Comparison of ENCODE assay signal across 29 cellular contexts in the genomic region with DNA sequence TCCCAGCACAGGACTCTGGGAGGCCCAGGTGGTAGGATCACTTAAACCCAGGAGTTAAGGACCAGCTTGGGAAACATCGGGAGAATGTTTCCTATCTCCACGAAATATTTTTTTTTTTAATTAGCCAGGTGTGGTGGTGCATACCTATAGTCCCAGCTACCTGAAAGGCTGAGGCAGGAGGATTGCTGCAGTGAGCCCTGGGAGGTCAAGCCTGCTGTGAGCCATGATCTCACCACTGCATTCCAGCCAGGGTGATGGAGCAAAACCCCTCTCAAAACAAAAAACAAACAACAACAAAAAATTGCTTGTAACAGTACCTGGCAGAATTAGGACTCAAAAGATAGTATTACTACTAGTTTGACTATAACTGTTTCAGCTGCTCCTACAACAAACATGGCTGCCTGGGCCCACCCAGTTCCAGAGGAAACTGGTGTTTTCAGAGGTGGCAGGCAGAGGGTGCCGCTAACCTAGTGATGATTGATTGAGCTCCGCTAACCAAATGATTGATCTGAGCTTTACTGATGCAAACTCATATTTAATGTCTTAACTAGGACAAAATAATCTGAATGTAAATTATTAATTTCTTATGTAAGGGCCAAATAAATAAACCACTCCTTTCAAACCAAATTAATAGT.
"Had no signal": no experiment of that assay in that cellular context is flagged by ENCODE, and none has a peak within 500 bp of the region (broad histone marks: within the 10 kb centered on the region; RNA-seq: fewer than 3 reads in every experiment).

No MANE protein-coding gene starts in this region.

- H3K9me3 Mint-ChIP-seq: activated B cell treated with CpG ODN at 0.5 μM for 24 hours; activated CD4-positive, alpha-beta T cell treated with anti-CD3 and anti-CD28 coated beads, Interleukin-2, amount 10 ng/mL, durations not matched to agents 24 days and 14 days; activated naive CD4-positive, alpha-beta T cell treated with anti-CD3 and anti-CD28 coated beads for 36 hours; activated T-cell treated with anti-CD3 and anti-CD28 coated beads, Interleukin-2, amount 50 U/mL, for 24 hours; brain; T-cell had no signal

- H2AFZ ChIP-seq: PC-9 had no signal

- FAIRE-seq: astrocyte, TTC549 had no signal

- H3K9me3 ChIP-seq: colonic mucosa had no signal

- DNase-seq: activated B cell treated with CpG ODN at 0.5 μM for 24 hours; activated CD4-positive, alpha-beta T cell treated with anti-CD3 and anti-CD28 coated beads for 1 hour; activated CD4-positive, alpha-beta T cell treated with anti-CD3 and anti-CD28 coated beads, Interleukin-2, amount 10 ng/mL, durations not matched to agents 24 days and 14 days; activated CD4-positive, alpha-beta T cell treated with anti-CD3 and anti-CD28 coated beads, Interleukin-2, amount 50 U/mL, for 48 hours; activated CD8-positive, alpha-beta memory T cell treated with anti-CD3 and anti-CD28 coated beads, Interleukin-2, amount 10 ng/mL, durations not matched to agents 7 days and 5 days; activated gamma-delta T cell; activated naive CD4-positive, alpha-beta T cell treated with anti-CD3 and anti-CD28 coated beads for 36 hours; activated T-cell treated with anti-CD3 and anti-CD28 coated beads, Interleukin-2, amount 50 U/mL, for 24 hours; amygdala; cerebellar nuclear complex; colonic mucosa; Kasumi-1; NCI-H1092; NCI-H1436; NCI-H187 treated with DMSO at 0.1 percent for 48 hours; NCI-H2081 treated with DMSO at 0.1 percent for 48 hours; NCI-H345; NCI-H510A treated with DMSO at 0.1 percent for 48 hours; NCI-H69; PC-9; SHP77 treated with DMSO at 0.1 percent for 48 hours; T-cell; T-helper 2 cell; T1000 had no signal

- H3K4me3 ChIP-seq: cardiac muscle cell, colonic mucosa, PC-9 had no signal

- H3K27me3 ChIP-seq: cardiac muscle cell, colonic mucosa had no signal

- H3K4me3 Mint-ChIP-seq: activated B cell treated with CpG ODN at 0.5 μM for 24 hours; activated CD4-positive, alpha-beta T cell treated with anti-CD3 and anti-CD28 coated beads, Interleukin-2, amount 10 ng/mL, durations not matched to agents 24 days and 14 days; activated CD8-positive, alpha-beta memory T cell treated with anti-CD3 and anti-CD28 coated beads, Interleukin-2, amount 10 ng/mL, durations not matched to agents 7 days and 5 days; activated naive CD4-positive, alpha-beta T cell treated with anti-CD3 and anti-CD28 coated beads for 36 hours; activated naive CD8-positive, alpha-beta T cell; activated T-cell treated with anti-CD3 and anti-CD28 coated beads, Interleukin-2, amount 50 U/mL, for 24 hours; brain; T-cell had no signal

- H3K4me2 ChIP-seq: PC-9 had no signal

- H3K4me1 Mint-ChIP-seq: activated CD4-positive, alpha-beta T cell treated with anti-CD3 and anti-CD28 coated beads, Interleukin-2, amount 10 ng/mL, durations not matched to agents 24 days and 14 days; activated CD8-positive, alpha-beta memory T cell treated with anti-CD3 and anti-CD28 coated beads, Interleukin-2, amount 10 ng/mL, durations not matched to agents 7 days and 5 days; brain; T-cell had no signal

- H3K27ac ChIP-seq: cardiac muscle cell, colonic mucosa, PC-9 had no signal

- ATAC-seq: activated CD8-positive, alpha-beta memory T cell treated with anti-CD3 and anti-CD28 coated beads, Interleukin-2, amount 10 ng/mL, durations not matched to agents 7 days and 5 days; T-cell had no signal

- H3K27ac Mint-ChIP-seq: activated B cell treated with CpG ODN at 0.5 μM for 24 hours; activated CD4-positive, alpha-beta T cell treated with anti-CD3 and anti-CD28 coated beads, Interleukin-2, amount 10 ng/mL, durations not matched to agents 24 days and 14 days; activated CD8-positive, alpha-beta memory T cell treated with anti-CD3 and anti-CD28 coated beads, Interleukin-2, amount 10 ng/mL, durations not matched to agents 7 days and 5 days; activated naive CD4-positive, alpha-beta T cell treated with anti-CD3 and anti-CD28 coated beads for 36 hours; activated naive CD8-positive, alpha-beta T cell; brain had no signal

- H3K27me3 Mint-ChIP-seq: activated B cell treated with CpG ODN at 0.5 μM for 24 hours; activated CD4-positive, alpha-beta T cell treated with anti-CD3 and anti-CD28 coated beads, Interleukin-2, amount 10 ng/mL, durations not matched to agents 24 days and 14 days; activated CD8-positive, alpha-beta memory T cell treated with anti-CD3 and anti-CD28 coated beads, Interleukin-2, amount 10 ng/mL, durations not matched to agents 7 days and 5 days; activated naive CD8-positive, alpha-beta T cell; activated T-cell treated with anti-CD3 and anti-CD28 coated beads, Interleukin-2, amount 50 U/mL, for 24 hours; brain; T-cell had no signal

- H3K4me1 ChIP-seq: colonic mucosa had no signal
